In the genomic region with DNA sequence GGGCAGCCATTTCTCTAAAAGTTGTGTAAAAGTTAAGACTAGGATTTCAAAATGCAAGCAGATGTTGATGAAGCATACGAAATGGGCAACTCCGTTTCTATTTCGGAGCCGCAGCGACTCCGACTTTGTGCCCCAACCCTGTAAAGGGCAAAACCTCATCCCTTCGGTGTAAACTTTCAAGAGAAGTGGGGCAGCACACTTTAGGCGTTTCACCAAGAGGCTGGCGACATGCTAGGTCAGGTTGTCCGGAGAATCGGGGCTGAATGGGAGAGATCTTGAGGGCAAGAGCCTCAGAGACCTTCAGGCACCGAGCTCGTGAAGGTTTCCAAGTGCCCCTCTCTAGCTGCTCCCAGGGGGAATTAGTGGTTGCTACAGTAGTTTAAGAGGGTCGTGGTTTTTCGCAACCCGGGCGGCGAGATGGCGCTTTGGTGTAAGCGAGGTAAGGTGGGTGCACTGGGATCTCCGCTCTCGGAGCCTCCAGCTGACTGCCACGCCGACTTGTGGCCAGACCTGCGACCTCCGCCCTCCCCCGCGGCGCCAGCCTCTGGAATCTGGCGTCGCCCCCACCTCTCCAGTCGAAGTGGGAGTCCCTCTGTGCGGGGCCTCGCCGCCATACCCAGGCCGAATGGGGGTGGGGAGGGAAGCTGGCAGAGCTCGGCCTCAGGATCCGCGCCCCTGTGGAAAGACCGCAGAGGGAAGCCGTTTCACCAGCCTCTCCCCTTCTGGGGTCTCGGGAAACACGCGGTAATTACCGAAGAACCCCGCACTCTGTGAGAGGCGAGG, we compare ENCODE assay signal across 8 cellular contexts. TPM values are rescaled to one million over a fixed set of nuclear protein-coding genes. Genes with fewer than 3 reads are reported as not detected.
DNase-seq lines count a peak whose midpoint lies in the region; ATAC-seq and TF ChIP-seq lines count a peak whose summit lies in the region.

No MANE protein-coding gene starts in this region.

- WGBS in prostate gland, result under 1% methylated on average over 44 of the region's 47 CpGs

- H3K36me3 ChIP-seq in BLaER1 treated with 17β-estradiol and CSF1 and Interleukin-3, amounts not matched to agents 10 nM and 100 nM, result peaks cover 0 to 10% (median 0%) of the 10 kb centered on the region in 11 experiments; a peak in 3 of 22 replicates
- H3K36me3 ChIP-seq in RWPE2 (ENCODE audit: low read depth), result peaks cover 10% of the 10 kb centered on the region
- H3K36me3 ChIP-seq in prostate gland, result no peaks in the 10 kb centered on the region

- peak overlapping the region; percentile 81 to 99 (median 92) for H3K4me3 ChIP-seq in BLaER1 treated with 17β-estradiol and CSF1 and Interleukin-3, amounts not matched to agents 10 nM and 100 nM
- H3K4me3 ChIP-seq in RWPE2 (ENCODE audit: severe bottlenecking) (peak overlapping the region; percentile 82), prostate gland (peak overlapping the region; percentile 62 to 88)

- H3K9ac ChIP-seq in BLaER1 treated with 17β-estradiol and CSF1 and Interleukin-3, amounts not matched to agents 10 nM and 100 nM, result peak overlapping the region; percentile 98 to 100 (median 100)

- peak overlapping the region; percentile 65 to 95 (median 80) for H3K4me2 ChIP-seq in BLaER1 treated with 17β-estradiol and CSF1 and Interleukin-3, amounts not matched to agents 10 nM and 100 nM

- TF ChIP-seq CTCF in RWPE2 (IDR thresholded peaks at IDR 0.05; ENCODE audit: poor library complexity, severe bottlenecking) (no peak), prostate gland (IDR thresholded peaks at IDR 0.05) (peak in 2 of 4 experiments; percentile 6 to 28)

- H3K27me3 ChIP-seq in BLaER1 treated with 17β-estradiol and CSF1 and Interleukin-3, amounts not matched to agents 10 nM and 100 nM, result no peaks in the 10 kb centered on the region
- H3K27me3 ChIP-seq in RWPE2 (ENCODE audit: insufficient read depth, poor library complexity, severe bottlenecking) (no peaks in the 10 kb centered on the region), prostate gland (replicated peaks; ENCODE audit: insufficient read depth) (no peaks in the 10 kb centered on the region)

- TF ChIP-seq POLR2A in prostate gland (IDR thresholded peaks at IDR 0.05), result no peak

- H3K27ac ChIP-seq in BLaER1 treated with 17β-estradiol and CSF1 and Interleukin-3, amounts not matched to agents 10 nM and 100 nM, result peak overlapping the region; percentile 98 to 100 (median 100)
- H3K27ac ChIP-seq in RWPE2 (ENCODE audit: poor library complexity, severe bottlenecking) (peak overlapping the region; percentile 87), prostate gland (peak overlapping the region; percentile 99 to 100)

- peaks cover 0 to 29% (median 0%) of the 10 kb centered on the region in 11 experiments; a peak in 6 of 22 replicates for H4K20me1 ChIP-seq in BLaER1 treated with 17β-estradiol and CSF1 and Interleukin-3, amounts not matched to agents 10 nM and 100 nM

- ATAC-seq in GM19397 (IDR thresholded peaks at IDR 0.05; ENCODE audit: unreplicated experiment), result peak; percentile 24
- peak; percentile 8 for ATAC-seq in HG03571 (IDR thresholded peaks at IDR 0.05; ENCODE audit: unreplicated experiment)
- ATAC-seq in RWPE2 (ENCODE audit: low read depth), result peak; percentile 25
- ATAC-seq in left cardiac atrium, result peak; percentile 69 to 75

- no peaks in the 10 kb centered on the region for H3K9me3 ChIP-seq in BLaER1 treated with 17β-estradiol and CSF1 and Interleukin-3, amounts not matched to agents 10 nM and 100 nM (replicated peaks in 1 of 11)
- H3K9me3 ChIP-seq in RWPE2 (ENCODE audit: severe bottlenecking) (no peaks in the 10 kb centered on the region), prostate gland (no peaks in the 10 kb centered on the region)

- DNase-seq in RWPE2 (ENCODE audit: low spot score), result no peak
- peak; percentile 30 for DNase-seq in activated naive CD8-positive, alpha-beta T cell treated with anti-CD3 and anti-CD28 coated beads, Interleukin-2, amount 50 U/mL, for 16 hours (ENCODE audit: low read depth, low spot score)
- peak; percentile 81 for DNase-seq in left cardiac atrium
- peak; percentile 59 for DNase-seq in prostate gland (ENCODE audit: low spot score)
- no peak for DNase-seq in DMS153 treated with DMSO at 0.1 percent for 48 hours (lab: John Stamatoyannopoulos, UW; ENCODE audit: unreplicated experiment)

- intact Hi-C loops in left cardiac atrium (cut with DNase I) (loop anchor here in 1 of 2 donors (1.0 kb wide), 1 partner anchor 11 kb away; no protein-coding TSS in a partner anchor), prostate gland (cut with DNase I) (no loop called here)

- H3K4me1 ChIP-seq in BLaER1 treated with 17β-estradiol and CSF1 and Interleukin-3, amounts not matched to agents 10 nM and 100 nM, result peaks cover 53 to 86% (median 73%) of the 10 kb centered on the region in 10 experiments
- peaks cover 17% of the 10 kb centered on the region for H3K4me1 ChIP-seq in RWPE2 (ENCODE audit: insufficient read depth, poor library complexity, severe bottlenecking)
- H3K4me1 ChIP-seq in prostate gland (replicated peaks), result peaks cover 13% of the 10 kb centered on the region

RNA-seq across cellular contexts. Expression of gene HEXIM2, which starts 1.0 kb away (rescaled TPM):
- 1 to 10 TPM; 4.2 to 4.4 TPM for total RNA-seq in left cardiac atrium
- 10 to 100 TPM in 1 of 2 donors, 1 to 10 TPM in 1; 7.1 to 27.0 TPM for total RNA-seq in prostate gland

RNA-seq across cellular contexts. Expression of gene HEXIM1, which starts 12.4 kb away (rescaled TPM):
- total RNA-seq in left cardiac atrium (10 to 100 TPM; 27.8 to 31.7 TPM), prostate gland (10 to 100 TPM; 34.5 to 67.1 TPM)

RNA-seq across cellular contexts. Expression of gene ACBD4, which starts 25.2 kb away (rescaled TPM):
- total RNA-seq in left cardiac atrium, result 1 to 10 TPM; 8.4 to 8.7 TPM
- 10 to 100 TPM; 18.8 to 23.3 TPM for total RNA-seq in prostate gland

RNA-seq across cellular contexts. Expression of gene PLCD3, which starts 28.4 kb away (rescaled TPM):
- total RNA-seq in left cardiac atrium, result 100 to 1,000 TPM in 1 of 2 donors, 10 to 100 TPM in 1; 92.1 to 132 TPM
- total RNA-seq in prostate gland, result 100 to 1,000 TPM in 1 of 2 donors, 10 to 100 TPM in 1; 34.7 to 154 TPM

Comparison
In these comparisons a context has a peak if more than half of its experiments do, and no peak if none do; other contexts are left out.
1. ATAC-seq: peak in every context shown above with its lines; median percentile 72 in left cardiac atrium; 25 in RWPE2; 24 in GM19397; 8 in HG03571.
2. DNase-seq: peak in activated naive CD8-positive, alpha-beta T cell treated with anti-CD3 and anti-CD28 coated beads, Interleukin-2, amount 50 U/mL, for 16 hours (single experiment), left cardiac atrium (single experiment) and prostate gland (single experiment); none in RWPE2 (single experiment) and DMS153 treated with DMSO at 0.1 percent for 48 hours (single experiment).
3. Peak in every context shown above with its lines, with median percentiles within 50 percentile points of each other: H3K27ac ChIP-seq and H3K4me3 ChIP-seq.